Comparison of ENCODE assay signal across 10 cellular contexts in genomic region chr2:38443021-38443541, GRCh38.
DNase-seq lines count a peak whose midpoint lies in the region; ATAC-seq and TF ChIP-seq lines count a peak whose summit lies in the region.
"Had no signal": no experiment of that assay in that cellular context is flagged by ENCODE, and none has a peak within 500 bp of the region (broad histone marks: within the 10 kb centered on the region; RNA-seq: fewer than 3 reads in every experiment).

No MANE protein-coding gene starts in this region.

- TF ChIP-seq CTCF in WERI-Rb-1 (IDR thresholded peaks at IDR 0.05; ENCODE audit: low read depth, low read length) (no peak), smooth muscle cell (IDR thresholded peaks at IDR 0.05; ENCODE audit: borderline replicate concordance, insufficient read depth, poor library complexity, severe bottlenecking) (no peak), vagina (IDR thresholded peaks at IDR 0.05) (no peak)

- no peak overlapping the region for H3K9ac ChIP-seq in smooth muscle cell (ENCODE audit: low read depth)

- H3F3A ChIP-seq in smooth muscle cell (ENCODE audit: low read depth): peaks cover 10% of the 10 kb centered on the region

- H3K4me2 ChIP-seq in smooth muscle cell: peak overlapping the region; percentile 41

- peak overlapping the region; percentile 4 for H3K27ac ChIP-seq in WERI-Rb-1
- no peak overlapping the region for H3K27ac ChIP-seq in right cardiac atrium (ENCODE audit: low read length)
- peak overlapping the region; percentile 23 for H3K27ac ChIP-seq in smooth muscle cell (ENCODE audit: low read depth)
- no peak overlapping the region for H3K27ac ChIP-seq in vagina

- no peaks in the 10 kb centered on the region for H3K27me3 ChIP-seq in WERI-Rb-1 (ENCODE audit: insufficient read depth, low read depth, severe bottlenecking)
- H3K27me3 ChIP-seq in right cardiac atrium (ENCODE audit: control insufficient read depth, insufficient read depth): no peaks in the 10 kb centered on the region
- H3K27me3 ChIP-seq in smooth muscle cell (ENCODE audit: low read depth): no peaks in the 10 kb centered on the region
- H3K27me3 ChIP-seq in vagina: no peaks in the 10 kb centered on the region

- H3K4me1 ChIP-seq in right cardiac atrium (ENCODE audit: control insufficient read depth, insufficient read depth, low read length) (no peaks in the 10 kb centered on the region), smooth muscle cell (ENCODE audit: low read depth) (peaks cover 18% of the 10 kb centered on the region), vagina (peaks cover 36% of the 10 kb centered on the region)

- no peaks in the 10 kb centered on the region for H3K9me3 ChIP-seq in WERI-Rb-1 (ENCODE audit: severe bottlenecking)
- no peaks in the 10 kb centered on the region for H3K9me3 ChIP-seq in right cardiac atrium (ENCODE audit: control insufficient read depth, low read length)
- no peaks in the 10 kb centered on the region for H3K9me3 ChIP-seq in smooth muscle cell (replicated peaks; ENCODE audit: low read depth)
- H3K9me3 ChIP-seq in vagina: no peaks in the 10 kb centered on the region

- no peak for TF ChIP-seq POLR2A in vagina (IDR thresholded peaks at IDR 0.05)

- H4K20me1 ChIP-seq in smooth muscle cell (ENCODE audit: low read depth): peaks cover 3% of the 10 kb centered on the region

- 22% methylated on average over 7 of the region's 7 CpGs for WGBS in right cardiac atrium
- WGBS in smooth muscle cell (ENCODE audit: low lambda C conversion rate): 17% methylated on average over 7 of the region's 7 CpGs

- H3K4me3 ChIP-seq in WERI-Rb-1 (ENCODE audit: low read depth, low read length) (0 out of 2 replicates have a peak overlapping the region, but pooled peaks have one; percentile 4), right cardiac atrium (ENCODE audit: low read length) (no peak overlapping the region), smooth muscle cell (no peak overlapping the region), vagina (no peak overlapping the region)

- H3K36me3 ChIP-seq in WERI-Rb-1: no peaks in the 10 kb centered on the region
- no peaks in the 10 kb centered on the region for H3K36me3 ChIP-seq in smooth muscle cell (ENCODE audit: low read depth)
- H3K36me3 ChIP-seq in vagina: no peaks in the 10 kb centered on the region

- DNase-seq in HT1080 (ENCODE audit: low read depth) (peak; percentile 88), WERI-Rb-1 (peak; percentile 63), right cardiac atrium (peak in 2 of 3 donors; percentile 30 to 66), smooth muscle cell (lab: John Stamatoyannopoulos, UW; ENCODE audit: unreplicated experiment) (no peak), vagina (ENCODE audit: extremely low spot score in 2 of 2) (no peak), NCI-H1417 (lab: John Stamatoyannopoulos, UW) (no peak), NCI-H2029 treated with DMSO at 0.1 percent for 48 hours (lab: John Stamatoyannopoulos, UW) (no peak)
- DNase-seq in stimulated activated naive CD4-positive, alpha-beta T cell treated with Interleukin-2 at 50 U/mL for 16 hours (lab: John Stamatoyannopoulos, UW): no peak
- DNase-seq: GF-D8, SHP77 treated with DMSO at 0.1 percent for 48 hours had no signal

- H2AFZ ChIP-seq in smooth muscle cell (ENCODE audit: low read depth): no peak overlapping the region

- intact Hi-C loops in right cardiac atrium (cut with DNase I): no loop called here
- intact Hi-C loops in vagina (cut with DNase I): no loop called here

- no peaks in the 10 kb centered on the region for H3K79me2 ChIP-seq in smooth muscle cell (ENCODE audit: low read depth)

- ATAC-seq in right cardiac atrium: peak; percentile 57 to 72

Comparison
In these comparisons a context has a peak if more than half of its experiments do, and no peak if none do; other contexts are left out.
1. DNase-seq: peak in HT1080 (single experiment), WERI-Rb-1 (single experiment) and right cardiac atrium (2 of 3); none in smooth muscle cell (single experiment), stimulated activated naive CD4-positive, alpha-beta T cell treated with Interleukin-2 at 50 U/mL for 16 hours (single experiment), vagina (0 of 2), NCI-H1417 (0 of 3) and NCI-H2029 treated with DMSO at 0.1 percent for 48 hours (single experiment).
2. H3K27ac ChIP-seq: peak in WERI-Rb-1 (single experiment) and smooth muscle cell (single experiment); none in right cardiac atrium (single experiment) and vagina (single experiment).